ENCODE assay signal across 8 cellular contexts in genomic region chr3:170038434-170039110, GRCh38. TPM values are rescaled to one million over a fixed set of nuclear protein-coding genes. Genes with fewer than 3 reads are reported as not detected.
DNase-seq lines count a peak whose midpoint lies in the region; ATAC-seq and TF ChIP-seq lines count a peak whose summit lies in the region.

No MANE protein-coding gene starts in this region.

- intact Hi-C loops in activated T-helper 1 cell treated with anti-CD3 and anti-CD28 coated beads, Interleukin-12 subunit alpha, Interleukin-12 subunit beta, Interleukin-2, Interleukin-4 antibody, amounts not matched to agents 30 ng/mL and 10 ng/mL and 1 ng/mL, durations not matched to agents 14 hours and 24 hours and 36 hours (cut with micrococcal nuclease): loop anchor here (2.0 to 10.0 kb wide), 5 partner anchors 41 to 774 kb away; partner anchors contain the start of gene SKIL

- H3K27me3 ChIP-seq in foreskin keratinocyte: peaks cover 48% of the 10 kb centered on the region
- H3K27me3 ChIP-seq in parathyroid adenoma (ENCODE audit: control insufficient read depth, insufficient read depth, low read length): no peaks in the 10 kb centered on the region

- H3K4me3 Mint-ChIP-seq in activated T-helper 1 cell treated with anti-CD3 and anti-CD28 coated beads, Interleukin-12 subunit alpha, Interleukin-12 subunit beta, Interleukin-2, Interleukin-4 antibody, amounts not matched to agents 30 ng/mL and 10 ng/mL and 1 ng/mL, durations not matched to agents 14 hours and 24 hours and 36 hours: peak overlapping the region; percentile 82

- peak; percentile 59 for DNase-seq in GM12865 (ENCODE audit: low read depth)
- peak; percentile 78 for DNase-seq in NCI-H69 (lab: John Stamatoyannopoulos, UW)
- DNase-seq in activated T-helper 1 cell treated with anti-CD3 and anti-CD28 coated beads, Interleukin-12 subunit alpha, Interleukin-12 subunit beta, Interleukin-2, Interleukin-4 antibody, amounts not matched to agents 30 ng/mL and 10 ng/mL and 1 ng/mL, durations not matched to agents 14 hours and 24 hours and 36 hours (ENCODE audit: low spot score): no peak
- DNase-seq in foreskin keratinocyte: no peak
- no peak for DNase-seq in AG08395 (ENCODE audit: low spot score)

- peak overlapping the region; percentile 42 for H3K27ac Mint-ChIP-seq in activated T-helper 1 cell treated with anti-CD3 and anti-CD28 coated beads, Interleukin-12 subunit alpha, Interleukin-12 subunit beta, Interleukin-2, Interleukin-4 antibody, amounts not matched to agents 30 ng/mL and 10 ng/mL and 1 ng/mL, durations not matched to agents 14 hours and 24 hours and 36 hours

- H3K4me1 Mint-ChIP-seq in activated T-helper 1 cell treated with anti-CD3 and anti-CD28 coated beads, Interleukin-12 subunit alpha, Interleukin-12 subunit beta, Interleukin-2, Interleukin-4 antibody, amounts not matched to agents 30 ng/mL and 10 ng/mL and 1 ng/mL, durations not matched to agents 14 hours and 24 hours and 36 hours (ENCODE audit: low read depth): peaks cover 16% of the 10 kb centered on the region

- no peak overlapping the region for H3K27ac ChIP-seq in foreskin keratinocyte
- peak overlapping the region; percentile 93 for H3K27ac ChIP-seq in parathyroid adenoma

- peak overlapping the region; percentile 80 for H3K4me2 ChIP-seq in parathyroid adenoma (ENCODE audit: low read length)

- H3K4me1 ChIP-seq in foreskin keratinocyte (no peaks in the 10 kb centered on the region), parathyroid adenoma (peaks cover 13% of the 10 kb centered on the region)

- peak overlapping the region; percentile 65 for H2AFZ ChIP-seq in parathyroid adenoma

- H3K79me2 ChIP-seq in parathyroid adenoma: peaks cover 6% of the 10 kb centered on the region

- TF ChIP-seq CTCF in GM12865 (IDR thresholded peaks at IDR 0.05; ENCODE audit: insufficient read depth, low read depth, low read length, missing control alignments) (peak; percentile 24), foreskin keratinocyte (conservative IDR thresholded peaks at IDR 0.05) (peak; percentile 12), parathyroid adenoma (IDR thresholded peaks at IDR 0.05) (peak; percentile 46)

- H3K36me3 Mint-ChIP-seq in activated T-helper 1 cell treated with anti-CD3 and anti-CD28 coated beads, Interleukin-12 subunit alpha, Interleukin-12 subunit beta, Interleukin-2, Interleukin-4 antibody, amounts not matched to agents 30 ng/mL and 10 ng/mL and 1 ng/mL, durations not matched to agents 14 hours and 24 hours and 36 hours (ENCODE audit: low read depth): peaks cover under 1% of the 10 kb centered on the region

- peak overlapping the region; percentile 94 for H3K9ac ChIP-seq in parathyroid adenoma

- no peaks in the 10 kb centered on the region for H3K36me3 ChIP-seq in parathyroid adenoma (ENCODE audit: control insufficient read depth, insufficient read depth, low read length)

- peaks cover 4% of the 10 kb centered on the region for H3K27me3 Mint-ChIP-seq in activated T-helper 1 cell treated with anti-CD3 and anti-CD28 coated beads, Interleukin-12 subunit alpha, Interleukin-12 subunit beta, Interleukin-2, Interleukin-4 antibody, amounts not matched to agents 30 ng/mL and 10 ng/mL and 1 ng/mL, durations not matched to agents 14 hours and 24 hours and 36 hours (ENCODE audit: insufficient read depth)

- H3K4me3 ChIP-seq in GM12865 (ENCODE audit: low read depth, low read length): peak overlapping the region; percentile 84
- peak overlapping the region; percentile 91 for H3K4me3 ChIP-seq in parathyroid adenoma (ENCODE audit: low read depth, low read length)

- no peaks in the 10 kb centered on the region for H3K9me3 ChIP-seq in parathyroid adenoma (ENCODE audit: control insufficient read depth, low read length)

- H3K9me3 Mint-ChIP-seq in activated T-helper 1 cell treated with anti-CD3 and anti-CD28 coated beads, Interleukin-12 subunit alpha, Interleukin-12 subunit beta, Interleukin-2, Interleukin-4 antibody, amounts not matched to agents 30 ng/mL and 10 ng/mL and 1 ng/mL, durations not matched to agents 14 hours and 24 hours and 36 hours: no peaks in the 10 kb centered on the region

- ATAC-seq in HG02588 (IDR thresholded peaks at IDR 0.05; ENCODE audit: unreplicated experiment) (peak; percentile 6), foreskin keratinocyte (peak; percentile 6), GM18873 (IDR thresholded peaks at IDR 0.05; ENCODE audit: low FRiP score, unreplicated experiment) (no peak)

RNA-seq across cellular contexts. Expression of gene GPR160, which starts 0.8 kb away (rescaled TPM):
- 3.4 and 3.5 TPM in 2 replicates for total RNA-seq in activated T-helper 1 cell treated with anti-CD3 and anti-CD28 coated beads, Interleukin-12 subunit alpha, Interleukin-12 subunit beta, Interleukin-2, Interleukin-4 antibody, amounts not matched to agents 30 ng/mL and 10 ng/mL and 1 ng/mL, durations not matched to agents 14 hours and 24 hours and 36 hours
- total RNA-seq in foreskin keratinocyte: 0.10 and 0.42 TPM in 2 replicates
- 0.17 and 0.31 TPM in 2 replicates for polyA plus RNA-seq in foreskin keratinocyte

Comparison
In these comparisons a context has a peak if more than half of its experiments do, and no peak if none do; other contexts are left out.
1. DNase-seq: peak in GM12865 (single experiment) and NCI-H69 (single experiment); none in activated T-helper 1 cell treated with anti-CD3 and anti-CD28 coated beads, Interleukin-12 subunit alpha, Interleukin-12 subunit beta, Interleukin-2, Interleukin-4 antibody, amounts not matched to agents 30 ng/mL and 10 ng/mL and 1 ng/mL, durations not matched to agents 14 hours and 24 hours and 36 hours (single experiment), foreskin keratinocyte (0 of 2) and AG08395 (single experiment).
2. Peak in every context shown above with its lines, with median percentiles within 50 percentile points of each other: CTCF ChIP-seq.